In the genomic region with DNA sequence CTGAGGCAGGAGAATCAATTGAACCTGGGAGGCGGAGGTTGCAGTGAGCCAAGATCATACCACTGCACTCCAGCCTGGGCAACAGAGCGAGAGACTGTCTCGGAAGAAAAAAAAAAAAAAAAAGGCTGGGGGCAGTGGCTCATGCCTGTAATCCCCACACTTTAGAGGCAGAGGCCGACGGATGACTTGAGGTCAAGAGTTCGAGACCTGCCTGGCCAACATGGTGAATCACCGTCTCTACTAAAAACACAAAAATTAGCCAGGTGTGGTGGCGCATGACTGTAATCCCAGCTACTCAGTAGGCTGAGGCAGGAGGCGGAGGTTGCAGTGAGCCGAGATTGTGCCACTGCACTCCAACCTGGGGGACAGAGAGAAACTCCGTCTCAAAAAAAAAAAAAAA, we compare ENCODE assay signal across 2 cellular contexts. TPM values are rescaled to one million over a fixed set of nuclear protein-coding genes. Genes with fewer than 3 reads are reported as not detected.
"Had no signal": no experiment of that assay in that cellular context is flagged by ENCODE, and none has a peak within 500 bp of the region (broad histone marks: within the 10 kb centered on the region; RNA-seq: fewer than 3 reads in every experiment).

No MANE protein-coding gene starts in this region.

RNA-seq across cellular contexts. Expression of a gene that starts 2.3 kb away (rescaled TPM):
- total RNA-seq: activated CD8-positive, alpha-beta T cell treated with anti-CD3 and anti-CD28 coated beads, Interleukin-2, amount 10 ng/mL, durations not matched to agents 7 days and 5 days had no signal

RNA-seq across cellular contexts. Expression of a gene that starts 13.8 kb away (rescaled TPM):
- total RNA-seq: SK-MEL-5 had no signal
